ENCODE assay signal across 11 cellular contexts in genomic region chrX:155381838-155382528, GRCh38. TPM values are rescaled to one million over a fixed set of nuclear protein-coding genes. Genes with fewer than 3 reads are reported as not detected.
A peak's percentile ranks its signal among the peaks of the same experiment; 100 is the strongest.
DNase-seq lines count a peak whose midpoint lies in the region; ATAC-seq and TF ChIP-seq lines count a peak whose summit lies in the region.
"Not testable (repeated sequence)": the region's sequence is repeated elsewhere in the genome, so short reads cannot be mapped to it uniquely, and the experiment has no call there.
"Had no signal": no experiment of that assay in that cellular context is flagged by ENCODE, and none has a peak within 500 bp of the region (broad histone marks: within the 10 kb centered on the region; RNA-seq: fewer than 3 reads in every experiment).

TSS of gene F8A2 (plus strand) at chrX:155382095. CDS start at chrX:155382115, 20 bp downstream.

- BruUV-seq in IMR-90 (replicated peaks; lab: Mats Ljungman, UMichigan): not testable (repeated sequence)

- not testable (repeated sequence) for TF ChIP-seq RAD21 in IMR-90 (IDR thresholded peaks at IDR 0.05; ENCODE audit: low read length)

- H3K27ac ChIP-seq in IMR-90 (ENCODE audit: insufficient read depth, low read length); body of pancreas: not testable (repeated sequence)

- H4K5ac ChIP-seq in IMR-90 (ENCODE audit: low read depth, low read length): not testable (repeated sequence)

- H3K4me2 ChIP-seq in IMR-90 (ENCODE audit: low read depth, low read length): not testable (repeated sequence)

- not testable (repeated sequence) for H3K23ac ChIP-seq in IMR-90 (ENCODE audit: low read depth, low read length)

- DNase-seq in IMR-90, body of pancreas, naive B cell: not testable (repeated sequence)

- not testable (repeated sequence) for H3K27me3 ChIP-seq in IMR-90 (ENCODE audit: control insufficient read depth, insufficient read depth, low read length); body of pancreas

- not testable (repeated sequence) for H3K4me1 Mint-ChIP-seq in naive B cell

- H3K4me1 ChIP-seq in IMR-90 (ENCODE audit: control insufficient read depth, insufficient read depth, low read length); body of pancreas: not testable (repeated sequence)

- H3K4me3 Mint-ChIP-seq in naive B cell: not testable (repeated sequence)

- not testable (repeated sequence) for H3K14ac ChIP-seq in IMR-90 (replicated peaks; ENCODE audit: low read depth, low read length)

- POLR2A ChIA-PET in IMR-90 (lab: Charles Lee; ENCODE audit: unreplicated experiment): not testable (repeated sequence)

- not testable (repeated sequence) for H3K4me3 ChIP-seq in IMR-90 (ENCODE audit: insufficient read depth, low read depth, low read length); body of pancreas

- not testable (repeated sequence) for H3K9me3 ChIP-seq in IMR-90 (ENCODE audit: control insufficient read depth, insufficient read depth, low read length); body of pancreas

- H3K4ac ChIP-seq in IMR-90 (ENCODE audit: low read depth, low read length): not testable (repeated sequence)

- ATAC-seq in GM18870 (IDR thresholded peaks at IDR 0.05; ENCODE audit: unreplicated experiment) (peak; percentile 65), GM21381 (IDR thresholded peaks at IDR 0.05; ENCODE audit: unreplicated experiment) (peak; percentile 67), HG02678 (IDR thresholded peaks at IDR 0.05; ENCODE audit: unreplicated experiment) (peak; percentile 87), HG03103 (IDR thresholded peaks at IDR 0.05; ENCODE audit: low read depth, unreplicated experiment) (peak; percentile 80), IMR-90 (ENCODE audit: low read depth) (peak; percentile 90), body of pancreas (peak; percentile 89), naive B cell (ENCODE audit: low read depth in 2 of 2) (peak; percentile 73 to 75)

- H3K9me3 Mint-ChIP-seq in naive B cell: not testable (repeated sequence)

- H4K20me1 ChIP-seq in IMR-90 (ENCODE audit: insufficient read depth, low read length): not testable (repeated sequence)

- H2BK5ac ChIP-seq in IMR-90 (ENCODE audit: low read depth, low read length, poor library complexity, severe bottlenecking): not testable (repeated sequence)

- H2AK9ac ChIP-seq in IMR-90 (replicated peaks; ENCODE audit: low read depth, low read length, poor library complexity): not testable (repeated sequence)

- H3K27ac Mint-ChIP-seq in naive B cell: not testable (repeated sequence)

- not testable (repeated sequence) for H3K56ac ChIP-seq in IMR-90 (ENCODE audit: extremely low read depth, insufficient read depth, low read length)

- not testable (repeated sequence) for H2BK120ac ChIP-seq in IMR-90 (ENCODE audit: low read depth, low read length)

- not testable (repeated sequence) for H3K79me1 ChIP-seq in IMR-90 (ENCODE audit: low read depth in 1 of 2, low read length in 2 of 2)

- in situ Hi-C loops in IMR-90 (cut with MboI; ENCODE audit: low sequenced_read_pairs): not testable (repeated sequence)

- H2AK5ac ChIP-seq in IMR-90 (ENCODE audit: low read depth, low read length): not testable (repeated sequence)

- intact Hi-C loops in IMR-90 (cut with micrococcal nuclease); body of pancreas (cut with DNase I): not testable (repeated sequence)

- H3K36me3 Mint-ChIP-seq in naive B cell: not testable (repeated sequence)

- H3K36me3 ChIP-seq in IMR-90 (ENCODE audit: control insufficient read depth, insufficient read depth, low read length); body of pancreas (replicated peaks in 1 of 2; ENCODE audit: insufficient read depth in 1 of 2, low read depth in 2 of 2): not testable (repeated sequence)

- H4K91ac ChIP-seq in IMR-90 (ENCODE audit: insufficient read depth, low read depth, low read length): not testable (repeated sequence)

- not testable (repeated sequence) for H3K9me1 ChIP-seq in IMR-90 (ENCODE audit: insufficient read depth, low read length)

- CTCF ChIA-PET in IMR-90 (lab: Yijun Ruan, JAX): not testable (repeated sequence)

- not testable (repeated sequence) for H3K9ac ChIP-seq in IMR-90 (ENCODE audit: low read depth, low read length)

- H2BK15ac ChIP-seq in IMR-90 (ENCODE audit: low read depth, low read length): not testable (repeated sequence)

- H3K27me3 Mint-ChIP-seq in naive B cell: not testable (repeated sequence)

- TF ChIP-seq CTCF in IMR-90 (conservative IDR thresholded peaks at IDR 0.05; ENCODE audit: low read depth, low read length); body of pancreas (IDR thresholded peaks at IDR 0.05): not testable (repeated sequence)

- H3K18ac ChIP-seq in IMR-90 (ENCODE audit: low read depth, low read length): not testable (repeated sequence)

- not testable (repeated sequence) for H2BK20ac ChIP-seq in IMR-90 (ENCODE audit: low read depth, low read length)

- dilution Hi-C loops in IMR-90 (cut with HindIII; ENCODE audit: low sequenced_read_pairs, unreplicated experiment): not testable (repeated sequence)

- not testable (repeated sequence) for H4K8ac ChIP-seq in IMR-90 (ENCODE audit: low read depth in 2 of 2, low read length in 2 of 2)

- not testable (repeated sequence) for H2AFZ ChIP-seq in IMR-90 (replicated peaks; ENCODE audit: low read length, poor library complexity)

- WGBS in IMR-90 (ENCODE audit: extremely low coverage in 2 of 2, insufficient read length in 1 of 2), 2 experiments: no CpG with 5 or more reads among the region's 90 CpGs
- no CpG with 5 or more reads among the region's 90 CpGs for WGBS in body of pancreas, 2 donors

- not testable (repeated sequence) for TF ChIP-seq POLR2A in IMR-90 (IDR thresholded peaks at IDR 0.05; ENCODE audit: low read depth, low read length); body of pancreas (IDR thresholded peaks at IDR 0.05)

RNA-seq across cellular contexts. Expression of gene F8A2, which starts in this region (rescaled TPM):
- total RNA-seq in IMR-90 (2012; rRNA removed) (not detected in 2 replicates), body of pancreas (1 to 10 TPM in 1 of 2 donors, not detected in 1; 7.6 TPM)
- polyA plus RNA-seq in IMR-90 (2012; rRNA removed) (not detected in 2 replicates), naive B cell (ENCODE audit: low read depth in 6 of 6) (not detected)
- not detected in 2 replicates for polyA plus RNA-seq in IMR-90 (2012; cell fraction: cytosol; rRNA removed)
- not detected in 2 replicates for polyA plus RNA-seq in IMR-90 (2012; cell fraction: nucleus; rRNA removed; ENCODE audit: low replicate concordance)
- total RNA-seq: cardiac muscle cell, LHCN-M2, liver had no signal
- polyA plus RNA-seq: cardiac muscle cell, liver, thymus had no signal

Comparison
In these comparisons a context has a peak if more than half of its experiments do, and no peak if none do; other contexts are left out.
1. Peak in ATAC-seq in IMR-90; RNA of the gene not detected or under 1 TPM.
2. Peak in ATAC-seq in naive B cell; RNA of the gene not detected or under 1 TPM.